ENCODE assay signal across 13 cellular contexts in the genomic region with DNA sequence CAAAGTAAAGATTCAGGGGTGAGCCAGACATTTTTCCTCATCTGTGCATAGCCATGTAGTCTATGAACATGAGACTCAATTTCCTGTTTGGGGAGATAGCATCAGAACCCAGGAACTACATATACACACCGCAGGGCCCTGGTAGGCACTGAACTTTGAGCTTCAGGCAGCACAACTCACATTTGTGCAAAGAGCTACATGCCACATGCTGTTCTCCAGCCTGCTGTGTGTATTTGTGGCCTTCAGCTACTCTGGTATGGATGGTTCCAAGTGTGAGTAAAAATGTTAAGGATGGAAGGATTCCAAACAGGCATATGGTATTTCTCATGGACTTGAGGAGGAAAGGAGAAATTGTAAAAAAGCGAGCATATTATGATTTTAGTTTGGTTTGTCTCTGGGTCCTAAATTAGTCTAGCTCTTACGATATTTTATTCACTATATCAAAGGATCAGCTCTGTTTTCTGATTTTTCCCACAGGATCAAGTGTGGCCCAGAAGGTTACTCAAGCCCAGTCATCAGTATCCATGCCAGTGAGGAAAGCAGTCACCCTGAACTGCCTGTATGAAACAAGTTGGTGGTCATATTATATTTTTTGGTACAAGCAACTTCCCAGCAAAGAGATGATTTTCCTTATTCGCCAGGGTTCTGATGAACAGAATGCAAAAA.
A peak's percentile ranks its signal among the peaks of the same experiment; 100 is the strongest.
DNase-seq lines count a peak whose midpoint lies in the region; ATAC-seq and TF ChIP-seq lines count a peak whose summit lies in the region.
"Had no signal": no experiment of that assay in that cellular context is flagged by ENCODE, and none has a peak within 500 bp of the region (broad histone marks: within the 10 kb centered on the region; RNA-seq: fewer than 3 reads in every experiment).

No MANE protein-coding gene starts in this region.

- H3K4me1 ChIP-seq in right atrium auricular region (peaks cover 0 to 8% of the 10 kb centered on the region in 2 donors), tibial artery (no peaks in the 10 kb centered on the region)

- H3K27me3 ChIP-seq in right atrium auricular region: no peaks in the 10 kb centered on the region
- H3K27me3 ChIP-seq in tibial artery: no peaks in the 10 kb centered on the region

- intact Hi-C loops in tibial artery (cut with DNase I; ENCODE audit: low total_unique reads): no loop called here

- H3K9me3 ChIP-seq in right atrium auricular region (no peaks in the 10 kb centered on the region), tibial artery (no peaks in the 10 kb centered on the region)
- H3K9me3 ChIP-seq: neutrophil had no signal

- H3K9me3 Mint-ChIP-seq in activated T-cell treated with anti-CD3 and anti-CD28 coated beads, Interleukin-2, amount 50 U/mL, for 4 hours: no peaks in the 10 kb centered on the region
- H3K9me3 Mint-ChIP-seq: stimulated activated memory B cell treated with anti-CD40 and anti-IgM and Interleukin-4, amounts not matched to agents 10 μg/mL and 1 μg/mL and 100 μg/mL, for 72 hours had no signal

- TF ChIP-seq CTCF in right atrium auricular region (IDR thresholded peaks at IDR 0.05) (no peak), tibial artery (IDR thresholded peaks at IDR 0.05) (no peak)

- H3K4me3 ChIP-seq in right atrium auricular region: no peak overlapping the region
- no peak overlapping the region for H3K4me3 ChIP-seq in tibial artery
- H3K4me3 ChIP-seq: cardiac muscle cell had no signal

- H3K36me3 ChIP-seq in right atrium auricular region: no peaks in the 10 kb centered on the region
- H3K36me3 ChIP-seq in tibial artery: no peaks in the 10 kb centered on the region
- H3K36me3 ChIP-seq: cardiac muscle cell, neutrophil had no signal

- H3K27me3 Mint-ChIP-seq in activated T-cell treated with anti-CD3 and anti-CD28 coated beads, Interleukin-2, amount 50 U/mL, for 4 hours (ENCODE audit: low read depth): no peaks in the 10 kb centered on the region

- peak; percentile 46 to 53 for ATAC-seq in activated T-cell treated with anti-CD3 and anti-CD28 coated beads, Interleukin-2, amount 50 U/mL, for 4 hours
- no peak for ATAC-seq in HG03196 (IDR thresholded peaks at IDR 0.05; ENCODE audit: unreplicated experiment)
- ATAC-seq: stimulated activated memory B cell treated with anti-CD40 and anti-IgM and Interleukin-4, amounts not matched to agents 10 μg/mL and 1 μg/mL and 100 μg/mL, for 72 hours had no signal

- peaks cover 34% of the 10 kb centered on the region for H3K4me1 Mint-ChIP-seq in activated T-cell treated with anti-CD3 and anti-CD28 coated beads, Interleukin-2, amount 50 U/mL, for 4 hours (ENCODE audit: low read depth)
- H3K4me1 Mint-ChIP-seq: stimulated activated memory B cell treated with anti-CD40 and anti-IgM and Interleukin-4, amounts not matched to agents 10 μg/mL and 1 μg/mL and 100 μg/mL, for 72 hours had no signal

- no peaks in the 10 kb centered on the region for H3K36me3 Mint-ChIP-seq in activated T-cell treated with anti-CD3 and anti-CD28 coated beads, Interleukin-2, amount 50 U/mL, for 4 hours (ENCODE audit: insufficient read depth)
- H3K36me3 Mint-ChIP-seq: stimulated activated memory B cell treated with anti-CD40 and anti-IgM and Interleukin-4, amounts not matched to agents 10 μg/mL and 1 μg/mL and 100 μg/mL, for 72 hours had no signal

- peak overlapping the region; percentile 21 to 58 for H3K27ac ChIP-seq in right atrium auricular region
- peak overlapping the region; percentile 29 to 43 for H3K27ac ChIP-seq in tibial artery
- H3K27ac ChIP-seq: cardiac muscle cell, neutrophil had no signal

- peak overlapping the region; percentile 55 for H3K4me3 Mint-ChIP-seq in activated T-cell treated with anti-CD3 and anti-CD28 coated beads, Interleukin-2, amount 50 U/mL, for 4 hours
- H3K4me3 Mint-ChIP-seq: stimulated activated memory B cell treated with anti-CD40 and anti-IgM and Interleukin-4, amounts not matched to agents 10 μg/mL and 1 μg/mL and 100 μg/mL, for 72 hours had no signal

- DNase-seq in activated gamma-delta T cell treated with Interleukin-2 at 50 U/mL for 16 hours (peak; percentile 55), activated gamma-delta T cell (lab: John Stamatoyannopoulos, UW) (no peak), right atrium auricular region (ENCODE audit: low spot score) (no peak), tibial artery (no peak), kidney glomerular epithelial cell (lab: John Stamatoyannopoulos, UW) (no peak), retina (no peak)
- no peak for DNase-seq in activated T-cell treated with anti-CD3 and anti-CD28 coated beads, Interleukin-2, amount 50 U/mL, for 4 hours
- DNase-seq: islet precursor cell, NCI-H1436 had no signal
